Comparison of ENCODE assay signal across 35 cellular contexts in genomic region chr4:115970859-115971258, GRCh38.
"Had no signal": no experiment of that assay in that cellular context is flagged by ENCODE, and none has a peak within 500 bp of the region (broad histone marks: within the 10 kb centered on the region; RNA-seq: fewer than 3 reads in every experiment).

No MANE protein-coding gene starts in this region.

- FAIRE-seq: astrocyte, bronchial epithelial cell had no signal

- H3K4me3 ChIP-seq: coronary artery, dorsolateral prefrontal cortex, esophagus muscularis mucosa, gastrocnemius medialis, heart left ventricle had no signal

- H3K9me3 ChIP-seq: esophagus muscularis mucosa, gastrocnemius medialis had no signal

- H3K27ac ChIP-seq: brain microvascular endothelial cell, coronary artery, dorsolateral prefrontal cortex, esophagus muscularis mucosa, foreskin keratinocyte, gastrocnemius medialis, heart left ventricle, WERI-Rb-1 had no signal

- ATAC-seq: activated CD4-positive, alpha-beta T cell treated with anti-CD3 and anti-CD28 coated beads for 36 hours; activated CD8-positive, alpha-beta memory T cell treated with anti-CD3 and anti-CD28 coated beads, Interleukin-2, amount 10 ng/mL, durations not matched to agents 7 days and 5 days; activated CD8-positive, alpha-beta T cell treated with anti-CD3 and anti-CD28 coated beads, Interleukin-2, amount 10 ng/mL, durations not matched to agents 7 days and 5 days; activated T-cell treated with anti-CD3 and anti-CD28 coated beads, Interleukin-2, amount 50 U/mL, for 72 hours; foreskin keratinocyte; gastrocnemius medialis; heart left ventricle; T-helper 17 cell had no signal

- H3K4me1 ChIP-seq: esophagus muscularis mucosa, foreskin keratinocyte, gastrocnemius medialis, heart left ventricle had no signal

- H3K9me3 Mint-ChIP-seq: activated CD4-positive, alpha-beta T cell treated with anti-CD3 and anti-CD28 coated beads, Interleukin-2, amount 10 ng/mL, durations not matched to agents 24 days and 14 days; activated T-cell treated with anti-CD3 and anti-CD28 coated beads, Interleukin-2, amount 50 U/mL, for 72 hours; T-helper 2 cell treated with Interferon-gamma antibody and Interleukin-4, amounts not matched to agents 5 μg/mL and 100 μg/mL, for 36 hours had no signal

- H3K4me3 Mint-ChIP-seq: activated CD4-positive, alpha-beta memory T cell treated with anti-CD3 and anti-CD28 coated beads for 36 hours; activated CD4-positive, alpha-beta T cell treated with anti-CD3 and anti-CD28 coated beads for 36 hours; activated CD4-positive, alpha-beta T cell treated with anti-CD3 and anti-CD28 coated beads, Interleukin-2, amount 10 ng/mL, durations not matched to agents 24 days and 14 days; activated CD8-positive, alpha-beta memory T cell treated with anti-CD3 and anti-CD28 coated beads, Interleukin-2, amount 10 ng/mL, durations not matched to agents 7 days and 5 days; activated CD8-positive, alpha-beta T cell treated with anti-CD3 and anti-CD28 coated beads, Interleukin-2, amount 10 ng/mL, durations not matched to agents 7 days and 5 days; activated naive CD8-positive, alpha-beta T cell; activated T-cell treated with anti-CD3 and anti-CD28 coated beads, Interleukin-2, amount 50 U/mL, for 72 hours; central memory CD8-positive, alpha-beta T cell; dendritic cell treated with granulocyte-macrophage colony-stimulating factor and Interleukin-4, amounts not matched to agents 40 ng/mL and 50 ng/mL, for 4 days; endodermal cell; T-helper 17 cell; T-helper 2 cell treated with Interferon-gamma antibody and Interleukin-4, amounts not matched to agents 5 μg/mL and 100 μg/mL, for 36 hours had no signal

- H3K27ac Mint-ChIP-seq: activated CD4-positive, alpha-beta memory T cell treated with anti-CD3 and anti-CD28 coated beads for 36 hours; activated CD4-positive, alpha-beta T cell treated with anti-CD3 and anti-CD28 coated beads for 36 hours; activated CD4-positive, alpha-beta T cell treated with anti-CD3 and anti-CD28 coated beads, Interleukin-2, amount 10 ng/mL, durations not matched to agents 24 days and 14 days; activated CD8-positive, alpha-beta memory T cell treated with anti-CD3 and anti-CD28 coated beads, Interleukin-2, amount 10 ng/mL, durations not matched to agents 7 days and 5 days; activated CD8-positive, alpha-beta T cell treated with anti-CD3 and anti-CD28 coated beads, Interleukin-2, amount 10 ng/mL, durations not matched to agents 7 days and 5 days; activated naive CD8-positive, alpha-beta T cell; activated T-cell treated with anti-CD3 and anti-CD28 coated beads, Interleukin-2, amount 50 U/mL, for 72 hours; dendritic cell treated with granulocyte-macrophage colony-stimulating factor and Interleukin-4, amounts not matched to agents 40 ng/mL and 50 ng/mL, for 4 days; endodermal cell; T-helper 17 cell; T-helper 2 cell treated with Interferon-gamma antibody and Interleukin-4, amounts not matched to agents 5 μg/mL and 100 μg/mL, for 36 hours had no signal

- H3K4me1 Mint-ChIP-seq: activated CD4-positive, alpha-beta T cell treated with anti-CD3 and anti-CD28 coated beads for 36 hours; activated CD4-positive, alpha-beta T cell treated with anti-CD3 and anti-CD28 coated beads, Interleukin-2, amount 10 ng/mL, durations not matched to agents 24 days and 14 days; activated CD8-positive, alpha-beta memory T cell treated with anti-CD3 and anti-CD28 coated beads, Interleukin-2, amount 10 ng/mL, durations not matched to agents 7 days and 5 days; central memory CD8-positive, alpha-beta T cell; T-helper 17 cell had no signal

- H3K27me3 Mint-ChIP-seq: activated CD4-positive, alpha-beta memory T cell treated with anti-CD3 and anti-CD28 coated beads for 36 hours; activated CD4-positive, alpha-beta T cell treated with anti-CD3 and anti-CD28 coated beads for 36 hours; activated CD4-positive, alpha-beta T cell treated with anti-CD3 and anti-CD28 coated beads, Interleukin-2, amount 10 ng/mL, durations not matched to agents 24 days and 14 days; activated CD8-positive, alpha-beta memory T cell treated with anti-CD3 and anti-CD28 coated beads, Interleukin-2, amount 10 ng/mL, durations not matched to agents 7 days and 5 days; activated naive CD8-positive, alpha-beta T cell; central memory CD8-positive, alpha-beta T cell; dendritic cell treated with granulocyte-macrophage colony-stimulating factor and Interleukin-4, amounts not matched to agents 40 ng/mL and 50 ng/mL, for 4 days; T-helper 17 cell had no signal

- H3K27me3 ChIP-seq: brain microvascular endothelial cell, esophagus muscularis mucosa, foreskin keratinocyte, gastrocnemius medialis, heart left ventricle had no signal

- DNase-seq: activated CD4-positive, alpha-beta memory T cell treated with anti-CD3 and anti-CD28 coated beads for 36 hours; activated CD4-positive, alpha-beta T cell treated with anti-CD3 and anti-CD28 coated beads for 36 hours; activated CD4-positive, alpha-beta T cell treated with anti-CD3 and anti-CD28 coated beads, Interleukin-2, amount 10 ng/mL, durations not matched to agents 24 days and 14 days; activated CD4-positive, CD25-positive, alpha-beta regulatory T cell; activated CD4-positive, CD25-positive, alpha-beta regulatory T cell treated with anti-CD3 and anti-CD28 coated beads, Interleukin-2, amount 50 U/mL, for 72 hours; activated CD8-positive, alpha-beta memory T cell treated with anti-CD3 and anti-CD28 coated beads, Interleukin-2, amount 10 ng/mL, durations not matched to agents 7 days and 5 days; activated CD8-positive, alpha-beta memory T cell treated with anti-CD3 and anti-CD28 coated beads, Interleukin-2, amount 50 U/mL, for 4 hours; activated CD8-positive, alpha-beta T cell treated with anti-CD3 and anti-CD28 coated beads, Interleukin-2, amount 10 ng/mL, durations not matched to agents 7 days and 5 days; activated effector memory CD4-positive, alpha-beta T cell treated with Interleukin-2 at 50 U/mL for 16 hours; activated gamma-delta T cell treated with Interleukin-2 at 50 U/mL for 16 hours; activated naive CD4-positive, alpha-beta T cell treated with anti-CD3 and anti-CD28 coated beads, Interleukin-2, amount 50 U/mL, for 16 hours; activated naive CD4-positive, alpha-beta T cell treated with Interleukin-2 at 50 U/mL for 16 hours; activated T-cell treated with anti-CD3 and anti-CD28 coated beads, Interleukin-2, amount 50 U/mL, for 1 hour; activated T-cell treated with anti-CD3 and anti-CD28 coated beads, Interleukin-2, amount 50 U/mL, for 72 hours; amniotic stem cell; anterior cingulate cortex; brain microvascular endothelial cell; dorsolateral prefrontal cortex; effector memory CD4-positive, alpha-beta T cell; endodermal cell; foreskin keratinocyte; gastrocnemius medialis; glutamatergic neuron; heart left ventricle; T-helper 17 cell; T1000; WERI-Rb-1 had no signal

- H3K36me3 ChIP-seq: brain microvascular endothelial cell, esophagus muscularis mucosa, gastrocnemius medialis, heart left ventricle, WERI-Rb-1 had no signal

- H3K36me3 Mint-ChIP-seq: activated CD4-positive, alpha-beta memory T cell treated with anti-CD3 and anti-CD28 coated beads for 36 hours; activated CD8-positive, alpha-beta memory T cell treated with anti-CD3 and anti-CD28 coated beads, Interleukin-2, amount 10 ng/mL, durations not matched to agents 7 days and 5 days; activated naive CD8-positive, alpha-beta T cell had no signal
